8 cellular contexts compared by ENCODE assay signal in the genomic region with DNA sequence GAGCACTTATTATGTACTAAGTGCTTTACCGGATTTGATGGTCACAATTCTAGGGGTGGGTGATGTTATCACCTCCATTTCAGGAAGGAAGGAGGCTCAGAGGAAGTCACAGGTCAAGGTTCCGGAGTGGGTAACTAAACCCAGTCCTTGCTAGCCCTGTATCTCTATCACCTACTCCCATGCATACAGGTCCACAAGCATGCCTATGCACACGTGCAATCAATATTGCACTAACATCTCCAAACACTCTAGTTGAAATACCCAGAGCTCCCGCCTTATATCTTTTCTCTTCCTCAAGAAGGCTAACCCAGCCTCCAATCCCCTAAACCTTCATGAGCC. TPM values are rescaled to one million over a fixed set of nuclear protein-coding genes. Genes with fewer than 3 reads are reported as not detected.
DNase-seq lines count a peak whose midpoint lies in the region; ATAC-seq and TF ChIP-seq lines count a peak whose summit lies in the region.

No MANE protein-coding gene starts in this region.

- H3F3A ChIP-seq in GM23248 (ENCODE audit: insufficient read depth), result peaks cover 18% of the 10 kb centered on the region

- ATAC-seq in HG02981 (IDR thresholded peaks at IDR 0.05; ENCODE audit: unreplicated experiment) (no peak), GM21619 (IDR thresholded peaks at IDR 0.05; ENCODE audit: unreplicated experiment) (no peak)

- TF ChIP-seq POLR2A in esophagus muscularis mucosa (IDR thresholded peaks at IDR 0.05; ENCODE audit: low read depth), result no peak

- peak overlapping the region; percentile 99 for H3K27ac Mint-ChIP-seq in progenitor cell of endocrine pancreas

- H3K36me3 Mint-ChIP-seq in progenitor cell of endocrine pancreas (ENCODE audit: insufficient read depth), result no peaks in the 10 kb centered on the region

- in situ Hi-C loops in GM23248 (cut with MboI), result no loop called here

- no peaks in the 10 kb centered on the region for H3K36me3 ChIP-seq in GM23248 (ENCODE audit: low read depth)
- H3K36me3 ChIP-seq in SK-N-MC (ENCODE audit: insufficient read depth, low read length), result no peaks in the 10 kb centered on the region
- H3K36me3 ChIP-seq in esophagus muscularis mucosa, result no peaks in the 10 kb centered on the region

- H3K9me3 ChIP-seq in GM23248 (ENCODE audit: low read depth), result no peaks in the 10 kb centered on the region
- H3K9me3 ChIP-seq in SK-N-MC (ENCODE audit: low read depth, low read length), result no peaks in the 10 kb centered on the region
- no peaks in the 10 kb centered on the region for H3K9me3 ChIP-seq in esophagus muscularis mucosa

- H4K20me1 ChIP-seq in GM23248 (ENCODE audit: insufficient read depth), result no peaks in the 10 kb centered on the region

- H3K4me3 Mint-ChIP-seq in progenitor cell of endocrine pancreas (ENCODE audit: low read depth), result peak overlapping the region; percentile 95

- peak overlapping the region; percentile 61 for H2AFZ ChIP-seq in GM23248

- peak overlapping the region; percentile 99 for H3K9ac ChIP-seq in GM23248
- no peak overlapping the region for H3K9ac ChIP-seq in SK-N-MC (ENCODE audit: insufficient read length)

- H3K27ac ChIP-seq in GM23248, result peak overlapping the region; percentile 98
- no peak overlapping the region for H3K27ac ChIP-seq in SK-N-MC
- peak overlapping the region; percentile 75 to 93 (median 88) for H3K27ac ChIP-seq in esophagus muscularis mucosa (replicated peaks in 1 of 4)

- no peaks in the 10 kb centered on the region for H3K79me2 ChIP-seq in GM23248 (ENCODE audit: insufficient read depth)

- peaks cover 29% of the 10 kb centered on the region for H3K4me1 Mint-ChIP-seq in progenitor cell of endocrine pancreas (ENCODE audit: low read depth)

- intact Hi-C loops in esophagus muscularis mucosa (cut with DNase I), result no loop called here

- peak overlapping the region; percentile 80 for H3K4me3 ChIP-seq in GM23248
- peak overlapping the region; percentile 84 for H3K4me3 ChIP-seq in SK-N-MC
- peak overlapping the region; percentile 68 to 84 (median 70) for H3K4me3 ChIP-seq in esophagus muscularis mucosa

- no peak for TF ChIP-seq CTCF in esophagus muscularis mucosa (IDR thresholded peaks at IDR 0.05)
- TF ChIP-seq CTCF in progenitor cell of endocrine pancreas (IDR thresholded peaks at IDR 0.05; ENCODE audit: unreplicated experiment), result no peak

- no peaks in the 10 kb centered on the region for H3K9me2 ChIP-seq in GM23248 (ENCODE audit: insufficient read depth)

- H3K9me3 Mint-ChIP-seq in progenitor cell of endocrine pancreas (ENCODE audit: low read depth), result no peaks in the 10 kb centered on the region

- no peak for TF ChIP-seq EP300 in esophagus muscularis mucosa (IDR thresholded peaks at IDR 0.05)

- H3K4me2 ChIP-seq in GM23248 (ENCODE audit: unreplicated experiment), result peak overlapping the region; percentile 88

- H3K27me3 ChIP-seq in GM23248 (replicated peaks; ENCODE audit: insufficient read depth), result no peaks in the 10 kb centered on the region
- H3K27me3 ChIP-seq in esophagus muscularis mucosa, result no peaks in the 10 kb centered on the region

- H3K4me1 ChIP-seq in GM23248 (ENCODE audit: insufficient read depth) (peaks cover 6% of the 10 kb centered on the region), esophagus muscularis mucosa (peaks cover 23 to 75% (median 43%) of the 10 kb centered on the region in 4 donors)

- 17 to 19% methylated on average over 4 of the region's 4 CpGs for WGBS in GM23248 (ENCODE audit: low coverage in 1 of 2, low lambda C conversion rate in 2 of 2, missing lambda C conversion rate in 2 of 2), 2 experiments
- WGBS in esophagus muscularis mucosa, result 24% methylated on average over 4 of the region's 4 CpGs

- H3K27me3 Mint-ChIP-seq in progenitor cell of endocrine pancreas, result no peaks in the 10 kb centered on the region

- DNase-seq in GM23248, result no peak
- no peak for DNase-seq in SK-N-MC (ENCODE audit: low read depth, low spot score)
- no peak for DNase-seq in esophagus muscularis mucosa (ENCODE audit: extremely low spot score)
- DNase-seq in progenitor cell of endocrine pancreas (ENCODE audit: low spot score, unreplicated experiment), result no peak
- no peak for DNase-seq in amniotic stem cell (lab: John Stamatoyannopoulos, UW)
- DNase-seq in GM03348 (ENCODE audit: low spot score), result no peak

RNA-seq across cellular contexts. Expression of a gene that starts 17.8 kb away (rescaled TPM):
- 11.9 and 16.1 TPM in 2 replicates for total RNA-seq in GM23248 (2014; rRNA removed; shearing (Covaris generic))
- polyA plus RNA-seq in GM23248 (2016; fragmentation: Nextera tagmentation; extraction: Ambion mirVana), result 4.8 and 8.3 TPM in 2 replicates
- total RNA-seq in esophagus muscularis mucosa (10 to 100 TPM in 2 of 4 donors, 1 to 10 TPM in 2; 2.2 to 25.2 (median 6.9) TPM), progenitor cell of endocrine pancreas (5.3 and 7.3 TPM in 2 replicates)

RNA-seq across cellular contexts. Expression of a gene that starts 26.3 kb away (rescaled TPM):
- total RNA-seq in GM23248 (2014; rRNA removed; shearing (Covaris generic)), result 63.0 and 79.8 TPM in 2 replicates
- 89.0 and 90.9 TPM in 2 replicates for polyA plus RNA-seq in GM23248 (2016; fragmentation: Nextera tagmentation; extraction: Ambion mirVana)
- total RNA-seq in esophagus muscularis mucosa (100 to 1,000 TPM in 1 of 4 donors, 10 to 100 TPM in 3; 62.8 to 102 (median 69.3) TPM), progenitor cell of endocrine pancreas (58.5 and 64.8 TPM in 2 replicates)

RNA-seq across cellular contexts. Expression of a gene that starts 43.6 kb away (rescaled TPM):
- 3.9 and 8.8 TPM in 2 replicates for total RNA-seq in GM23248 (2014; rRNA removed; shearing (Covaris generic))
- 7.2 and 10.8 TPM in 2 replicates for polyA plus RNA-seq in GM23248 (2016; fragmentation: Nextera tagmentation; extraction: Ambion mirVana)
- total RNA-seq in esophagus muscularis mucosa, result 1 to 10 TPM; 2.9 to 8.7 (median 6.0) TPM
- total RNA-seq in progenitor cell of endocrine pancreas, result 7.4 and 8.9 TPM in 2 replicates

RNA-seq across cellular contexts. Expression of a gene that starts 45.1 kb away (rescaled TPM):
- total RNA-seq in GM23248 (2014; rRNA removed; shearing (Covaris generic)), result 3.9 and 36.5 TPM in 2 replicates
- polyA plus RNA-seq in GM23248 (2016; fragmentation: Nextera tagmentation; extraction: Ambion mirVana), result 6.2 and 6.4 TPM in 2 replicates
- total RNA-seq in esophagus muscularis mucosa (10 to 100 TPM in 2 of 4 donors, 1 to 10 TPM in 2; 4.1 to 16.8 (median 9.5) TPM), progenitor cell of endocrine pancreas (24.2 and 27.2 TPM in 2 replicates)

RNA-seq across cellular contexts. Expression of a gene that starts 46.8 kb away (rescaled TPM):
- 14.8 and 19.6 TPM in 2 replicates for total RNA-seq in GM23248 (2014; rRNA removed; shearing (Covaris generic))
- 7.8 and 8.2 TPM in 2 replicates for polyA plus RNA-seq in GM23248 (2016; fragmentation: Nextera tagmentation; extraction: Ambion mirVana)
- total RNA-seq in esophagus muscularis mucosa (10 to 100 TPM in 3 of 4 donors, 1 to 10 TPM in 1; 7.0 to 23.6 (median 17.2) TPM), progenitor cell of endocrine pancreas (17.9 and 21.6 TPM in 2 replicates)
